35 cellular contexts compared by ENCODE assay signal in genomic region chr19:14328406-14328805, GRCh38. TPM values are rescaled to one million over a fixed set of nuclear protein-coding genes. Genes with fewer than 3 reads are reported as not detected.
DNase-seq lines count a peak whose midpoint lies in the region; ATAC-seq, FAIRE-seq and TF ChIP-seq lines count a peak whose summit lies in the region.
"Had no signal": no experiment of that assay in that cellular context is flagged by ENCODE, and none has a peak within 500 bp of the region (broad histone marks: within the 10 kb centered on the region; RNA-seq: fewer than 3 reads in every experiment).

No MANE protein-coding gene starts in this region.

- no peak overlapping the region for H3K4me2 ChIP-seq in HepG2 (ENCODE audit: low read depth, low read length)
- H3K4me2 ChIP-seq in K562 (ENCODE audit: insufficient read depth, low read length), result no peak overlapping the region
- H3K4me2 ChIP-seq: A549; BLaER1; BLaER1 treated with 17β-estradiol and CSF1 and Interleukin-3, amounts not matched to agents 10 nM and 100 nM had no signal

- H3K9ac ChIP-seq in HepG2 (ENCODE audit: insufficient read depth, low read depth, low read length) (no peak overlapping the region), K562 (ENCODE audit: insufficient read depth in 1 of 2, low read depth in 2 of 2, low read length in 2 of 2) (no peak overlapping the region)
- H3K9ac ChIP-seq: BLaER1; BLaER1 treated with 17β-estradiol and CSF1 and Interleukin-3, amounts not matched to agents 10 nM and 100 nM had no signal

- H4K20me1 ChIP-seq in HepG2 (ENCODE audit: insufficient read depth, low read length) (no peaks in the 10 kb centered on the region), K562 (replicated peaks; ENCODE audit: control insufficient read depth, insufficient read depth, low read length) (no peaks in the 10 kb centered on the region)
- H4K20me1 ChIP-seq: BLaER1; BLaER1 treated with 17β-estradiol and CSF1 and Interleukin-3, amounts not matched to agents 10 nM and 100 nM had no signal

- H3K36me3 ChIP-seq in HepG2 (replicated peaks in 1 of 2; ENCODE audit: control insufficient read depth in 1 of 2, insufficient read depth in 2 of 2, low read length in 2 of 2) (no peaks in the 10 kb centered on the region), right lobe of liver (no peaks in the 10 kb centered on the region), HEK293 (ENCODE audit: control insufficient read depth in 2 of 2, insufficient read depth in 1 of 2, low read length in 2 of 2) (no peaks in the 10 kb centered on the region), K562 (ENCODE audit: control insufficient read depth, insufficient read depth, low read length) (no peaks in the 10 kb centered on the region), prostate gland (no peaks in the 10 kb centered on the region)
- H3K36me3 ChIP-seq: BE2C had no signal

- H3K4me3 ChIP-seq in HepG2 (replicated peaks in 1 of 3; ENCODE audit: insufficient read depth in 1 of 3, low read depth in 2 of 3, low read length in 3 of 3) (no peak overlapping the region), right lobe of liver (no peak overlapping the region), HEK293 (ENCODE audit: low read depth, low read length) (no peak overlapping the region), K562 (no peak overlapping the region), prostate gland (no peak overlapping the region)
- H3K4me3 ChIP-seq: A549; BLaER1; BLaER1 treated with 17β-estradiol and CSF1 and Interleukin-3, amounts not matched to agents 10 nM and 100 nM had no signal

- no peak overlapping the region for H2AFZ ChIP-seq in HepG2 (ENCODE audit: low read length)
- H2AFZ ChIP-seq in K562 (ENCODE audit: low read depth, low read length), result no peak overlapping the region

- TF ChIP-seq RAD21 in HepG2 (CRISPR knock-in tag; IDR thresholded peaks at IDR 0.05) (no peak), K562 (CRISPR knock-in tag; conservative IDR thresholded peaks at IDR 0.05 in 1 of 2, IDR thresholded peaks at IDR 0.05 in 1 of 2) (no peak)

- H3K27me3 ChIP-seq in HepG2 (ENCODE audit: control insufficient read depth in 1 of 2, insufficient read depth in 2 of 2, low read length in 2 of 2), result peaks cover 0 to 5% of the 10 kb centered on the region in 2 experiments; a peak in 2 of 5 replicates
- no peaks in the 10 kb centered on the region for H3K27me3 ChIP-seq in right lobe of liver
- H3K27me3 ChIP-seq in K562 (ENCODE audit: control insufficient read depth in 2 of 2, insufficient read depth in 2 of 2, low read length in 2 of 2), result peaks cover 5 to 18% of the 10 kb centered on the region in 2 experiments; a peak in 4 of 5 replicates
- H3K27me3 ChIP-seq in prostate gland (replicated peaks; ENCODE audit: insufficient read depth), result no peaks in the 10 kb centered on the region
- H3K27me3 ChIP-seq: BE2C, BLaER1 had no signal

- H3K4me3 Mint-ChIP-seq in activated naive CD8-positive, alpha-beta T cell treated with anti-CD3 and anti-CD28 coated beads, Interleukin-2, amount 50 U/mL, for 24 hours, result no peak overlapping the region
- H3K4me3 Mint-ChIP-seq: B cell; CD14-positive monocyte; CD4-positive, alpha-beta memory T cell; CD4-positive, alpha-beta T cell; CD8-positive, alpha-beta memory T cell; CD8-positive, alpha-beta T cell had no signal

- no peak for TF ChIP-seq CTCF in HepG2 (CRISPR knock-in tag; IDR thresholded peaks at IDR 0.05)
- no peak for TF ChIP-seq CTCF in right lobe of liver (IDR thresholded peaks at IDR 0.05)
- no peak for TF ChIP-seq CTCF in HEK293 (tag by site-specific recombination; IDR thresholded peaks at IDR 0.05)
- TF ChIP-seq CTCF in K562 (IDR thresholded peaks at IDR 0.05 in 2 of 3, conservative IDR thresholded peaks at IDR 0.05 in 1 of 3; ENCODE audit: insufficient read depth in 2 of 3, low read depth in 1 of 3, low read length in 3 of 3), result no peak
- no peak for TF ChIP-seq CTCF in prostate gland (IDR thresholded peaks at IDR 0.05)

- H3K27me3 Mint-ChIP-seq in activated naive CD8-positive, alpha-beta T cell treated with anti-CD3 and anti-CD28 coated beads, Interleukin-2, amount 50 U/mL, for 24 hours, result no peaks in the 10 kb centered on the region
- H3K27me3 Mint-ChIP-seq: CD4-positive, alpha-beta memory T cell; CD4-positive, alpha-beta T cell; CD4-positive, CD25-positive, alpha-beta regulatory T cell had no signal

- H3K79me2 ChIP-seq in HepG2 (ENCODE audit: insufficient read depth, low read length) (no peaks in the 10 kb centered on the region), K562 (ENCODE audit: control insufficient read depth, insufficient read depth, low read length) (no peaks in the 10 kb centered on the region)

- H3K27ac Mint-ChIP-seq in activated naive CD8-positive, alpha-beta T cell treated with anti-CD3 and anti-CD28 coated beads, Interleukin-2, amount 50 U/mL, for 24 hours, result no peak overlapping the region
- H3K27ac Mint-ChIP-seq: B cell; CD14-positive monocyte; CD4-positive, alpha-beta memory T cell; CD4-positive, alpha-beta T cell; CD4-positive, CD25-positive, alpha-beta regulatory T cell; CD8-positive, alpha-beta memory T cell; CD8-positive, alpha-beta T cell had no signal

- H3K4me1 Mint-ChIP-seq in activated naive CD8-positive, alpha-beta T cell treated with anti-CD3 and anti-CD28 coated beads, Interleukin-2, amount 50 U/mL, for 24 hours, result peaks cover 2% of the 10 kb centered on the region

- TF ChIP-seq POLR2A in HepG2 (IDR thresholded peaks at IDR 0.05; ENCODE audit: insufficient read depth in 1 of 2, low read depth in 2 of 2, low read length in 2 of 2), result no peak
- no peak for TF ChIP-seq POLR2A in right lobe of liver (IDR thresholded peaks at IDR 0.05)
- TF ChIP-seq POLR2A in K562 (conservative IDR thresholded peaks at IDR 0.05), result no peak
- no peak for TF ChIP-seq POLR2A in prostate gland (IDR thresholded peaks at IDR 0.05)

- FAIRE-seq in HepG2 (lab: Jason Lieb, UNC) (no peak), K562 (lab: Jason Lieb, UNC) (no peak)
- FAIRE-seq: A204.1, A549, D721Med had no signal

- H3K9me3 ChIP-seq in HepG2 (ENCODE audit: low read length), result no peaks in the 10 kb centered on the region
- H3K9me3 ChIP-seq in right lobe of liver, result no peaks in the 10 kb centered on the region
- no peaks in the 10 kb centered on the region for H3K9me3 ChIP-seq in HEK293 (ENCODE audit: control insufficient read depth, insufficient read depth, low read depth, low read length)
- H3K9me3 ChIP-seq in K562 (replicated peaks; ENCODE audit: control insufficient read depth, insufficient read depth, low read depth, low read length), result peaks cover 8% of the 10 kb centered on the region
- H3K9me3 ChIP-seq in prostate gland, result no peaks in the 10 kb centered on the region
- H3K9me3 ChIP-seq: A549; BE2C; BLaER1; BLaER1 treated with 17β-estradiol and CSF1 and Interleukin-3, amounts not matched to agents 10 nM and 100 nM had no signal

- 41% methylated on average over 6 of the region's 6 CpGs for WGBS in HepG2 (ENCODE audit: low lambda C conversion rate)
- WGBS in right lobe of liver (ENCODE audit: insufficient coverage, low coverage, low lambda C conversion rate, missing lambda C conversion rate), result no CpG with 5 or more reads among the region's 6 CpGs
- WGBS in K562 (ENCODE audit: insufficient coverage, low coverage, missing lambda C conversion rate), result 8% methylated on average over 6 of the region's 6 CpGs
- WGBS in prostate gland, result 98% methylated on average over 6 of the region's 6 CpGs

- H3K27ac ChIP-seq in HepG2 (ENCODE audit: extremely low read length, insufficient read depth, low read length), result no peak overlapping the region
- no peak overlapping the region for H3K27ac ChIP-seq in right lobe of liver
- H3K27ac ChIP-seq in HEK293 (ENCODE audit: extremely low read depth, low read depth, low read length), result no peak overlapping the region
- H3K27ac ChIP-seq in K562 (ENCODE audit: extremely low read depth, low read depth, low read length), result no peak overlapping the region
- H3K27ac ChIP-seq in prostate gland, result no peak overlapping the region
- H3K27ac ChIP-seq: 22Rv1; A549; BLaER1; BLaER1 treated with 17β-estradiol and CSF1 and Interleukin-3, amounts not matched to agents 10 nM and 100 nM; C4-2B had no signal

- H3K9me1 ChIP-seq in K562 (ENCODE audit: control insufficient read depth, insufficient read depth, low read length), result no peaks in the 10 kb centered on the region

- in situ Hi-C loops in HepG2 (cut with HindIII; ENCODE audit: extremely low pct_ligation_motif_present, low pct_unique_long_range_greater_than_20kb) (no loop called here), K562 (cut with MboI) (no loop called here)

- POLR2A ChIA-PET in HepG2 (lab: Yijun Ruan, JAX), result no interaction called here
- POLR2A ChIA-PET in HEK293 (lab: Yijun Ruan, JAX), result no interaction called here
- POLR2A ChIA-PET in K562 (lab: Yijun Ruan, JAX), result no interaction called here

- TF ChIP-seq EP300 in HepG2 (IDR thresholded peaks at IDR 0.05; ENCODE audit: low read depth in 2 of 2, low read length in 2 of 2), result no peak
- no peak for TF ChIP-seq EP300 in HepG2 (CRISPR knock-in tag; IDR thresholded peaks at IDR 0.05; ENCODE audit: borderline replicate concordance)
- TF ChIP-seq EP300 in K562 (IDR thresholded peaks at IDR 0.05; ENCODE audit: low read length), result no peak

- CTCF ChIA-PET in HepG2 (lab: Yijun Ruan, JAX; ENCODE audit: low intra/inter-chr PET ratio, low total read pairs), result no interaction called here
- CTCF ChIA-PET in HEK293 (lab: Yijun Ruan, JAX), result interaction anchor here (0.6 to 1.8 kb wide), 4 partner anchors 9 to 128 kb away, joined by 3 to 8 read pairs (median 6); no protein-coding TSS in a partner anchor
- CTCF ChIA-PET in K562 (lab: Yijun Ruan, JAX; ENCODE audit: low intra/inter-chr PET ratio), result no interaction called here

- intact Hi-C loops in HepG2 (cut with micrococcal nuclease; ENCODE audit: unreplicated experiment) (no loop called here), right lobe of liver (cut with DNase I) (no loop called here), K562 (cut with micrococcal nuclease) (no loop called here), prostate gland (cut with DNase I) (no loop called here)

- BruUV-seq in HepG2 (replicated peaks; lab: Mats Ljungman, UMichigan) (no TSS peak), K562 (replicated peaks; lab: Mats Ljungman, UMichigan) (no TSS peak)

- H3K4me1 ChIP-seq in HepG2 (ENCODE audit: insufficient read depth, low read length), result no peaks in the 10 kb centered on the region
- no peaks in the 10 kb centered on the region for H3K4me1 ChIP-seq in right lobe of liver
- H3K4me1 ChIP-seq in HEK293 (ENCODE audit: control insufficient read depth, insufficient read depth, low read length), result no peaks in the 10 kb centered on the region
- H3K4me1 ChIP-seq in K562 (replicated peaks in 1 of 2; ENCODE audit: control insufficient read depth in 2 of 2, insufficient read depth in 2 of 2, low read length in 2 of 2), result peaks cover 0 to 2% of the 10 kb centered on the region in 2 experiments; a peak in 2 of 5 replicates
- no peaks in the 10 kb centered on the region for H3K4me1 ChIP-seq in prostate gland (replicated peaks)
- H3K4me1 ChIP-seq: A549, BE2C, Caco-2 had no signal

- no peaks in the 10 kb centered on the region for H3K9me3 Mint-ChIP-seq in activated naive CD8-positive, alpha-beta T cell treated with anti-CD3 and anti-CD28 coated beads, Interleukin-2, amount 50 U/mL, for 24 hours
- H3K9me3 Mint-ChIP-seq: CD4-positive, alpha-beta T cell; CD4-positive, CD25-positive, alpha-beta regulatory T cell; CD8-positive, alpha-beta memory T cell; CD8-positive, alpha-beta T cell had no signal

- H3K36me3 Mint-ChIP-seq in activated naive CD8-positive, alpha-beta T cell treated with anti-CD3 and anti-CD28 coated beads, Interleukin-2, amount 50 U/mL, for 24 hours (ENCODE audit: low read depth), result no peaks in the 10 kb centered on the region
- H3K36me3 Mint-ChIP-seq: CD14-positive monocyte; CD4-positive, alpha-beta memory T cell; CD4-positive, CD25-positive, alpha-beta regulatory T cell; CD8-positive, alpha-beta T cell had no signal

- DNase-seq in HepG2 (ENCODE audit: low spot score) (no peak), right lobe of liver (no peak), K562 (ENCODE audit: extremely low read depth in 1 of 4, low spot score in 3 of 4) (no peak), prostate gland (ENCODE audit: low spot score) (no peak)
- DNase-seq in activated naive CD8-positive, alpha-beta T cell treated with anti-CD3 and anti-CD28 coated beads, Interleukin-2, amount 50 U/mL, for 24 hours, result no peak
- DNase-seq: 8988T; ACHN; AML-193; BE2C; C1 segment of cervical spinal cord; Caco-2; Calu3; CD4-positive, alpha-beta memory T cell; CD4-positive, alpha-beta T cell; CD4-positive, CD25-positive, alpha-beta regulatory T cell; CD8-positive, alpha-beta memory T cell; CD8-positive, alpha-beta T cell; COR-L47; DMS 273 treated with DMSO at 0.1 percent for 48 hours; DMS153; DMS53; DMS79; DMS79 treated with DMSO at 0.1 percent for 48 hours; DND-41; EL had no signal

- no peak for ATAC-seq in HepG2
- no peak for ATAC-seq in right lobe of liver
- ATAC-seq in K562, result no peak
- no peak for ATAC-seq in activated naive CD8-positive, alpha-beta T cell treated with anti-CD3 and anti-CD28 coated beads, Interleukin-2, amount 50 U/mL, for 24 hours
- ATAC-seq: A549; CD8-positive, alpha-beta T cell had no signal

RNA-seq across cellular contexts. Expression of gene ADGRE5, which starts 52.8 kb away (rescaled TPM):
- 1.3 and 2.0 TPM in 2 replicates for total RNA-seq in HepG2 (2016; rRNA removed; fragmentation: Illumina TruSeq; extraction: Trizol)
- 0.40 and 0.44 TPM in 2 replicates for total RNA-seq in HepG2 (2016; cell fraction: cytosol; rRNA removed; fragmentation: Illumina TruSeq; extraction: Trizol; ENCODE audit: low read depth)
- 0.91 and 2.6 TPM in 2 replicates for total RNA-seq in HepG2 (2016; cell fraction: insoluble cytoplasmic fraction; rRNA removed; fragmentation: Illumina TruSeq; extraction: Trizol)
- total RNA-seq in HepG2 (2016; cell fraction: membrane; rRNA removed; fragmentation: Illumina TruSeq; extraction: Trizol), result 0.79 and 1.5 TPM in 2 replicates
- total RNA-seq in HepG2 (2016; cell fraction: nucleus; rRNA removed; fragmentation: Illumina TruSeq; extraction: Trizol), result 3.3 and 3.7 TPM in 2 replicates
- polyA plus RNA-seq in HepG2 (2011; rRNA removed), result 1.8 and 2.5 TPM in 2 replicates
- 1.4 and 1.8 TPM in 2 replicates for polyA plus RNA-seq in HepG2 (2011; cell fraction: cytosol; rRNA removed)
- polyA plus RNA-seq in HepG2 (2011; cell fraction: nucleus; rRNA removed), result 3.9 and 4.1 TPM in 2 replicates
- polyA plus RNA-seq in HepG2 (2012), result 1.7 and 2.4 TPM in 2 replicates
- 0.36 and 0.60 TPM in 2 replicates for polyA plus RNA-seq in HepG2 (2016; cell fraction: cytosol; fragmentation: Illumina TruSeq; extraction: Trizol; ENCODE audit: low read depth)
- polyA plus RNA-seq in HepG2 (2016; cell fraction: insoluble cytoplasmic fraction; fragmentation: Illumina TruSeq; extraction: Trizol; ENCODE audit: low read depth), result 0.71 and 0.82 TPM in 2 replicates
- 0.50 and 0.76 TPM in 2 replicates for polyA plus RNA-seq in HepG2 (2016; cell fraction: membrane; fragmentation: Illumina TruSeq; extraction: Trizol; ENCODE audit: low read depth)
- polyA plus RNA-seq in HepG2 (2016; cell fraction: nucleus; fragmentation: Illumina TruSeq; extraction: Trizol; ENCODE audit: insufficient read depth, low read depth), result 3.5 and 7.3 TPM in 2 replicates
- polyA minus RNA-seq in HepG2 (2011; rRNA and poly(A)+ RNA removed; ENCODE audit: low replicate concordance), result 4.6 and 72.7 TPM in 2 replicates
- polyA minus RNA-seq in HepG2 (2011; cell fraction: cytosol; rRNA and poly(A)+ RNA removed), result 1.7 and 2.8 TPM in 2 replicates
- polyA minus RNA-seq in HepG2 (2011; cell fraction: nucleus; rRNA and poly(A)+ RNA removed), result 1.6 and 1.8 TPM in 2 replicates
- 10 to 100 TPM in 5 of 6 experiments, 1 to 10 TPM in 1; 7.9 to 21.5 (median 15.3) TPM for total RNA-seq in right lobe of liver
- total RNA-seq in K562 (2011; cell fraction: chromatin; rRNA removed; ENCODE audit: low replicate concordance), result 133 and 378 TPM in 2 replicates
- 188 and 218 TPM in 2 replicates for total RNA-seq in K562 (2011; cell fraction: nucleolus; rRNA removed)
- total RNA-seq in K562 (2011; cell fraction: nucleoplasm; rRNA removed), result 153 and 170 TPM in 2 replicates
- 31.1 and 34.2 TPM in 2 replicates for total RNA-seq in K562 (2014; rRNA removed)
- total RNA-seq in K562 (2014; rRNA removed; fragmentation: Illumina TruSeq; extraction: Trizol), result 8.3 and 10.0 TPM in 2 replicates
- 11.4 and 11.9 TPM in 2 replicates for total RNA-seq in K562 (2015; rRNA removed; fragmentation: Illumina TruSeq; extraction: Trizol)
- 58.2 and 68.9 TPM in 2 replicates for total RNA-seq in K562 (2021)
- 15.6 and 30.7 TPM in 2 replicates for polyA plus RNA-seq in K562 (2011; rRNA removed)
- 15.4 and 18.5 TPM in 2 replicates for polyA plus RNA-seq in K562 (2011; cell fraction: cytosol; rRNA removed)
- 97.7 and 167 TPM in 2 replicates for polyA plus RNA-seq in K562 (2011; cell fraction: nucleus; rRNA removed)
- polyA plus RNA-seq in K562 (2012), result 50.5 and 78.5 TPM in 2 replicates
- 32.2 and 45.4 TPM in 2 replicates for polyA plus RNA-seq in K562 (2014; fragmentation: Illumina TruSeq; extraction: Trizol)
- polyA plus RNA-seq in K562 (2014; fragmentation: Nextera tagmentation; extraction: Ambion mirVana), result 1 to 10 TPM; 2.5 to 3.1 TPM
- 28.2 and 35.7 TPM in 2 replicates for polyA plus RNA-seq in K562 (2014; rRNA removed)
- polyA minus RNA-seq in K562 (2011; rRNA and poly(A)+ RNA removed), result 22.6 and 23.8 TPM in 2 replicates
- polyA minus RNA-seq in K562 (2011; cell fraction: cytosol; rRNA and poly(A)+ RNA removed), result 20.7 and 23.5 TPM in 2 replicates
- polyA minus RNA-seq in K562 (2011; cell fraction: nucleus; rRNA and poly(A)+ RNA removed), result 38.5 and 43.3 TPM in 2 replicates
- 10 to 100 TPM; 16.3 to 42.2 TPM for total RNA-seq in prostate gland

Comparison
In these comparisons a context has a peak if more than half of its experiments do, and no peak if none do; other contexts are left out.
1. Of the 241 proteins assayed by ChIP-seq in both HepG2 and K562: peak only in HepG2: none; only in K562: KDM1A and ZNF121; in both: none; in neither: 239.